Comparison of ENCODE assay signal across 8 cellular contexts in genomic region chr9:122931851-122932199, GRCh38. TPM values are rescaled to one million over a fixed set of nuclear protein-coding genes. Genes with fewer than 3 reads are reported as not detected.
DNase-seq lines count a peak whose midpoint lies in the region; ATAC-seq, FAIRE-seq and TF ChIP-seq lines count a peak whose summit lies in the region.

No MANE protein-coding gene starts in this region.

- FAIRE-seq in H1 (lab: Jason Lieb, UNC): no peak

- H3K14ac ChIP-seq in H1 (ENCODE audit: insufficient read length): no peak overlapping the region

- H4K5ac ChIP-seq in H1 (ENCODE audit: insufficient read length, low read depth, low read length): no peak overlapping the region

- H3K27ac Mint-ChIP-seq in neural crest cell (ENCODE audit: unreplicated experiment): peak overlapping the region; percentile 97

- no peak overlapping the region for H4K91ac ChIP-seq in H1 (replicated peaks; ENCODE audit: insufficient read length, low read length)

- no peaks in the 10 kb centered on the region for H3K27me3 Mint-ChIP-seq in neural crest cell (ENCODE audit: low read depth)

- H3K56ac ChIP-seq in H1 (replicated peaks; ENCODE audit: insufficient read length, low read depth, low read length): no peak overlapping the region

- no peak for ATAC-seq in DND-41 (ENCODE audit: insufficient read depth, low read depth)
- no peak for ATAC-seq in GM21717 (IDR thresholded peaks at IDR 0.05; ENCODE audit: unreplicated experiment)

- H3K4me3 ChIP-seq in DND-41 (ENCODE audit: low read depth in 1 of 2, low read length in 2 of 2) (peak overlapping the region; percentile 81 to 89), Karpas-422 (ENCODE audit: low read length) (peak overlapping the region; percentile 84), H1 (ENCODE audit: extremely low read depth in 1 of 4, insufficient read depth in 2 of 4, low read depth in 3 of 4, low read length in 4 of 4) (peak overlapping the region; percentile 96 to 100 (median 98))

- no peak overlapping the region for H2AK5ac ChIP-seq in H1 (ENCODE audit: low read depth, low read length)

- peak overlapping the region; percentile 80; the same call in 1 of the 2 replicates for H4K8ac ChIP-seq in H1 (ENCODE audit: extremely low read depth, insufficient read depth, low read length)

- TF ChIP-seq CTCF in DND-41 (IDR thresholded peaks at IDR 0.05; ENCODE audit: borderline replicate concordance, extremely low read depth, low read length, poor library complexity, severe bottlenecking) (no peak), H1 (IDR thresholded peaks at IDR 0.05; ENCODE audit: control extremely low read depth in 1 of 3, insufficient read depth in 1 of 3, low read depth in 1 of 3, low read length in 3 of 3) (no peak), neural crest cell (conservative IDR thresholded peaks at IDR 0.05) (no peak)

- no peaks in the 10 kb centered on the region for H3K9me3 Mint-ChIP-seq in neural crest cell

- H3K36me3 ChIP-seq in DND-41 (ENCODE audit: insufficient read depth, low read length) (peaks cover 8% of the 10 kb centered on the region), Karpas-422 (ENCODE audit: insufficient read depth, low read length) (peaks cover 22% of the 10 kb centered on the region), H1 (ENCODE audit: control insufficient read depth in 2 of 4, insufficient read depth in 4 of 4, low read length in 3 of 4) (peaks cover 6 to 7% (median 7%) of the 10 kb centered on the region in 4 experiments; a peak in 6 of 8 replicates)

- H3K18ac ChIP-seq in H1 (ENCODE audit: extremely low read depth, low read length): peak overlapping the region; percentile 83

- no peak overlapping the region for H2BK12ac ChIP-seq in H1 (ENCODE audit: low read depth, low read length)

- H3K27ac ChIP-seq in DND-41 (ENCODE audit: low read length) (peak overlapping the region; percentile 83), Karpas-422 (ENCODE audit: low read length) (peak overlapping the region; percentile 77), H1 (ENCODE audit: low read depth, low read length) (peak overlapping the region; percentile 59; the same call in 1 of the 2 replicates)

- H2AFZ ChIP-seq in DND-41 (ENCODE audit: low read depth, low read length) (peak overlapping the region; percentile 82), Karpas-422 (ENCODE audit: low read length) (peak overlapping the region; percentile 43; the same call in 1 of the 2 replicates), H1 (ENCODE audit: low read length) (0 out of 2 replicates have a peak overlapping the region, but pooled peaks have one; percentile 45)

- CTCF ChIA-PET in H1 (lab: Charles Lee; ENCODE audit: partially characterized antibody): interaction anchor here (0.8 to 1.2 kb wide), 4 partner anchors 9 to 60 kb away, joined by 3 to 5 read pairs (median 4); partner anchors contain the start of genes RABGAP1 and ZBTB6

- H3K27me3 ChIP-seq in DND-41 (ENCODE audit: insufficient read depth, low read length, poor library complexity) (no peaks in the 10 kb centered on the region), Karpas-422 (ENCODE audit: low read length) (no peaks in the 10 kb centered on the region), H1 (replicated peaks in 1 of 4; ENCODE audit: control insufficient read depth in 3 of 4, extremely low read depth in 1 of 4, insufficient read depth in 3 of 4, low read length in 3 of 4) (no peaks in the 10 kb centered on the region)

- no peaks in the 10 kb centered on the region for H4K20me1 ChIP-seq in DND-41 (ENCODE audit: insufficient read depth, low read length)
- H4K20me1 ChIP-seq in Karpas-422 (ENCODE audit: insufficient read depth, low read depth, low read length): 0 out of 2 replicates have a peak, but pooled peaks cover 3% of the 10 kb centered on the region
- H4K20me1 ChIP-seq in H1 (replicated peaks in 1 of 2; ENCODE audit: control insufficient read depth in 1 of 2, insufficient read depth in 2 of 2, low read length in 2 of 2): peaks cover 0 to 2% of the 10 kb centered on the region in 2 experiments

- H3K36me3 Mint-ChIP-seq in neural crest cell (ENCODE audit: low read depth): peaks cover 3% of the 10 kb centered on the region

- no peak overlapping the region for H3K4me3 Mint-ChIP-seq in neural crest cell

- H3K9ac ChIP-seq in DND-41 (ENCODE audit: low read depth, low read length) (peak overlapping the region; percentile 80), Karpas-422 (ENCODE audit: low read length) (peak overlapping the region; percentile 90), H1 (replicated peaks in 1 of 4; ENCODE audit: extremely low read depth in 1 of 4, low read depth in 3 of 4, low read length in 3 of 4) (peak overlapping the region; percentile 55 to 93 (median 72))

- H3K9me2 ChIP-seq in Karpas-422 (replicated peaks; ENCODE audit: insufficient read depth, low read length): no peaks in the 10 kb centered on the region

- POLR2A ChIA-PET in H1 (lab: Charles Lee; ENCODE audit: partially characterized antibody): interaction anchor here (0.9 to 5.3 kb wide), 8 partner anchors 10 to 30 kb away, joined by 3 to 79 read pairs (median 10); partner anchors contain the start of genes RABGAP1, RC3H2 and ZBTB6

- H3K4me1 ChIP-seq in DND-41 (ENCODE audit: insufficient read depth, low read length) (peaks cover 31% of the 10 kb centered on the region), Karpas-422 (ENCODE audit: low read length) (peaks cover 24% of the 10 kb centered on the region), H1 (replicated peaks in 1 of 4; ENCODE audit: control insufficient read depth in 3 of 4, insufficient read depth in 4 of 4, low read length in 3 of 4) (peaks cover 0 to 6% (median under 1%) of the 10 kb centered on the region in 4 experiments; a peak in 4 of 7 replicates)

- H3K79me2 ChIP-seq in DND-41 (ENCODE audit: insufficient read depth, low read length): peaks cover 77% of the 10 kb centered on the region
- peaks cover 95% of the 10 kb centered on the region for H3K79me2 ChIP-seq in Karpas-422 (ENCODE audit: low read length)
- peaks cover 5 to 83% of the 10 kb centered on the region in 2 experiments for H3K79me2 ChIP-seq in H1 (ENCODE audit: control insufficient read depth in 1 of 2, insufficient read depth in 2 of 2, low read length in 2 of 2)

- H3K23me2 ChIP-seq in H1 (ENCODE audit: low read depth, low read length): peaks cover 14% of the 10 kb centered on the region

- WGBS in H1 (ENCODE audit: extremely low coverage in 1 of 2, insufficient coverage in 1 of 2, insufficient read length in 1 of 2, insufficient replicate concordance in 2 of 2, low coverage in 1 of 2, low lambda C conversion rate in 2 of 2, missing lambda C conversion rate in 1 of 2), 2 experiments: 2% methylated on average over 8 of the region's 8 CpGs; no CpG with 5 or more reads in 1 of the 2 experiments

- peak overlapping the region; percentile 40; the same call in 1 of the 2 replicates for H2BK15ac ChIP-seq in H1 (ENCODE audit: low read length)

- H2BK5ac ChIP-seq in H1 (ENCODE audit: low read depth, low read length): peak overlapping the region; percentile 90

- H3K4me2 ChIP-seq in DND-41 (ENCODE audit: insufficient read depth, low read length) (peak overlapping the region; percentile 91), Karpas-422 (ENCODE audit: low read depth, low read length, poor library complexity, severe bottlenecking) (peak overlapping the region; percentile 77), H1 (ENCODE audit: insufficient read depth in 1 of 2, low read depth in 2 of 2, low read length in 2 of 2) (peak overlapping the region; percentile 77 to 98)

- H3K4me1 Mint-ChIP-seq in neural crest cell: peaks cover 21% of the 10 kb centered on the region

- no peak overlapping the region for H3K4ac ChIP-seq in H1 (replicated peaks; ENCODE audit: insufficient read length, low read depth, low read length)

- DNase-seq in DND-41 (no peak), Karpas-422 (no peak), H1 (ENCODE audit: low read depth in 1 of 2, low spot score in 2 of 2) (no peak), neural crest cell (ENCODE audit: low read depth, low spot score) (no peak), DMS 273 treated with DMSO at 0.1 percent for 48 hours (lab: John Stamatoyannopoulos, UW) (no peak), MV-4-11 (lab: John Stamatoyannopoulos, UW) (no peak)
- no peak for DNase-seq in stimulated activated CD4-positive, alpha-beta T cell treated with anti-CD3 and anti-CD28 coated beads, Interleukin-2, amount 100 ng/mL, for 24 hours

- no peak for TF ChIP-seq EP300 in H1 (IDR thresholded peaks at IDR 0.05; ENCODE audit: borderline replicate concordance in 1 of 2, low read depth in 2 of 2, low read length in 2 of 2)

- H2BK120ac ChIP-seq in H1 (replicated peaks; ENCODE audit: low read depth, low read length): no peak overlapping the region

- TF ChIP-seq POLR2A in H1 (IDR thresholded peaks at IDR 0.05; ENCODE audit: control extremely low read depth in 1 of 2, low read depth in 2 of 2, low read length in 2 of 2): no peak; a peak in 1 of 3 replicates

- H3K9me3 ChIP-seq in DND-41 (ENCODE audit: insufficient read depth, low read length, severe bottlenecking) (no peaks in the 10 kb centered on the region), Karpas-422 (ENCODE audit: low read length) (no peaks in the 10 kb centered on the region), H1 (ENCODE audit: insufficient read depth in 2 of 2, low read depth in 1 of 2, low read length in 1 of 2) (no peaks in the 10 kb centered on the region)

- no peak overlapping the region for H3K23ac ChIP-seq in H1 (ENCODE audit: insufficient read length)

- no peak for TF ChIP-seq RAD21 in H1 (IDR thresholded peaks at IDR 0.05 in 1 of 2, conservative IDR thresholded peaks at IDR 0.05 in 1 of 2; ENCODE audit: low read depth in 2 of 2, low read length in 2 of 2)

- H2BK20ac ChIP-seq in H1 (ENCODE audit: low read length): no peak overlapping the region

- 0 out of 2 replicates have a peak, but pooled peaks cover 3% of the 10 kb centered on the region for H3K79me1 ChIP-seq in H1 (ENCODE audit: low read depth, low read length)

RNA-seq across cellular contexts. Expression of gene ZBTB26, which starts 0.5 kb away (rescaled TPM):
- total RNA-seq in Karpas-422 (2014; rRNA removed; shearing (Covaris generic); ENCODE audit: low replicate concordance): 7.6 and 21.8 TPM in 2 replicates
- 7.3 and 7.4 TPM in 2 replicates for total RNA-seq in H1 (2021; fragmentation: NEBNext Ultra II Directional; extraction: Animal tissue kit (Norgen Biotek cat#: 25700))
- 3.6 and 5.7 TPM in 2 replicates for polyA plus RNA-seq in H1 (2011; rRNA removed)
- polyA plus RNA-seq in H1 (2011; cell fraction: cytosol; rRNA removed): 6.2 TPM
- polyA plus RNA-seq in H1 (2011; cell fraction: nucleus; rRNA removed): 5.3 TPM
- 4.5 to 7.7 TPM (median 5.6 TPM) in 4 replicates for polyA plus RNA-seq in H1 (2012, experiment 1 of 2)
- polyA plus RNA-seq in H1 (2012, experiment 2 of 2): 0.42 TPM
- polyA plus RNA-seq in H1 (2013, experiment 1 of 2): 6.5 TPM
- polyA plus RNA-seq in H1 (2013, experiment 2 of 2): 5.9 TPM
- polyA minus RNA-seq in H1 (2011; rRNA and poly(A)+ RNA removed): 8.5 and 9.5 TPM in 2 replicates
- 5.1 TPM for polyA minus RNA-seq in H1 (2011; cell fraction: cytosol; rRNA and poly(A)+ RNA removed)
- polyA minus RNA-seq in H1 (2011; cell fraction: nucleus; rRNA and poly(A)+ RNA removed): 11.5 TPM
- 13.2 and 13.5 TPM in 2 replicates for total RNA-seq in neural crest cell

RNA-seq across cellular contexts. Expression of gene RABGAP1, which starts 9.0 kb away (rescaled TPM):
- total RNA-seq in Karpas-422 (2014; rRNA removed; shearing (Covaris generic); ENCODE audit: low replicate concordance): 46.0 and 85.1 TPM in 2 replicates
- total RNA-seq in H1 (2021; fragmentation: NEBNext Ultra II Directional; extraction: Animal tissue kit (Norgen Biotek cat#: 25700)): 33.3 and 38.3 TPM in 2 replicates
- 11.6 and 15.7 TPM in 2 replicates for polyA plus RNA-seq in H1 (2011; rRNA removed)
- polyA plus RNA-seq in H1 (2011; cell fraction: cytosol; rRNA removed): 18.2 TPM
- polyA plus RNA-seq in H1 (2011; cell fraction: nucleus; rRNA removed): 22.4 TPM
- 16.5 to 24.2 TPM (median 19.1 TPM) in 4 replicates for polyA plus RNA-seq in H1 (2012, experiment 1 of 2)
- 2.3 TPM for polyA plus RNA-seq in H1 (2012, experiment 2 of 2)
- 16.0 TPM for polyA plus RNA-seq in H1 (2013, experiment 1 of 2)
- 14.6 TPM for polyA plus RNA-seq in H1 (2013, experiment 2 of 2)
- polyA minus RNA-seq in H1 (2011; rRNA and poly(A)+ RNA removed): 80.1 and 101 TPM in 2 replicates
- 23.4 TPM for polyA minus RNA-seq in H1 (2011; cell fraction: cytosol; rRNA and poly(A)+ RNA removed)
- 142 TPM for polyA minus RNA-seq in H1 (2011; cell fraction: nucleus; rRNA and poly(A)+ RNA removed)
- total RNA-seq in neural crest cell: 54.9 and 59.5 TPM in 2 replicates

RNA-seq across cellular contexts. Expression of gene ZBTB6, which starts 18.7 kb away (rescaled TPM):
- 10.8 and 26.5 TPM in 2 replicates for total RNA-seq in Karpas-422 (2014; rRNA removed; shearing (Covaris generic); ENCODE audit: low replicate concordance)
- 9.3 and 10.0 TPM in 2 replicates for total RNA-seq in H1 (2021; fragmentation: NEBNext Ultra II Directional; extraction: Animal tissue kit (Norgen Biotek cat#: 25700))
- polyA plus RNA-seq in H1 (2011; rRNA removed): 1.6 and 2.0 TPM in 2 replicates
- polyA plus RNA-seq in H1 (2011; cell fraction: cytosol; rRNA removed): 3.3 TPM
- 1.1 TPM for polyA plus RNA-seq in H1 (2011; cell fraction: nucleus; rRNA removed)
- 3.1 to 5.7 TPM (median 3.7 TPM) in 4 replicates for polyA plus RNA-seq in H1 (2012, experiment 1 of 2)
- 0.31 TPM for polyA plus RNA-seq in H1 (2012, experiment 2 of 2)
- 6.2 TPM for polyA plus RNA-seq in H1 (2013, experiment 1 of 2)
- 5.7 TPM for polyA plus RNA-seq in H1 (2013, experiment 2 of 2)
- polyA minus RNA-seq in H1 (2011; rRNA and poly(A)+ RNA removed): 7.8 and 11.4 TPM in 2 replicates
- 4.8 TPM for polyA minus RNA-seq in H1 (2011; cell fraction: cytosol; rRNA and poly(A)+ RNA removed)
- 10.0 TPM for polyA minus RNA-seq in H1 (2011; cell fraction: nucleus; rRNA and poly(A)+ RNA removed)
- total RNA-seq in neural crest cell: 8.4 and 9.4 TPM in 2 replicates

RNA-seq across cellular contexts. Expression of gene RC3H2, which starts 26.7 kb away (rescaled TPM):
- 58.5 and 93.8 TPM in 2 replicates for total RNA-seq in Karpas-422 (2014; rRNA removed; shearing (Covaris generic); ENCODE audit: low replicate concordance)
- 38.4 and 40.0 TPM in 2 replicates for total RNA-seq in H1 (2021; fragmentation: NEBNext Ultra II Directional; extraction: Animal tissue kit (Norgen Biotek cat#: 25700))
- 7.9 and 11.2 TPM in 2 replicates for polyA plus RNA-seq in H1 (2011; rRNA removed)
- 11.4 TPM for polyA plus RNA-seq in H1 (2011; cell fraction: cytosol; rRNA removed)
- 14.0 TPM for polyA plus RNA-seq in H1 (2011; cell fraction: nucleus; rRNA removed)
- 11.2 to 18.9 TPM (median 16.9 TPM) in 4 replicates for polyA plus RNA-seq in H1 (2012, experiment 1 of 2)
- 3.5 TPM for polyA plus RNA-seq in H1 (2012, experiment 2 of 2)
- polyA plus RNA-seq in H1 (2013, experiment 1 of 2): 23.3 TPM
- 25.2 TPM for polyA plus RNA-seq in H1 (2013, experiment 2 of 2)
- polyA minus RNA-seq in H1 (2011; rRNA and poly(A)+ RNA removed): 78.4 and 100 TPM in 2 replicates
- polyA minus RNA-seq in H1 (2011; cell fraction: cytosol; rRNA and poly(A)+ RNA removed): 37.8 TPM
- 70.4 TPM for polyA minus RNA-seq in H1 (2011; cell fraction: nucleus; rRNA and poly(A)+ RNA removed)
- total RNA-seq in neural crest cell: 53.5 and 54.1 TPM in 2 replicates
